In the genomic region with DNA sequence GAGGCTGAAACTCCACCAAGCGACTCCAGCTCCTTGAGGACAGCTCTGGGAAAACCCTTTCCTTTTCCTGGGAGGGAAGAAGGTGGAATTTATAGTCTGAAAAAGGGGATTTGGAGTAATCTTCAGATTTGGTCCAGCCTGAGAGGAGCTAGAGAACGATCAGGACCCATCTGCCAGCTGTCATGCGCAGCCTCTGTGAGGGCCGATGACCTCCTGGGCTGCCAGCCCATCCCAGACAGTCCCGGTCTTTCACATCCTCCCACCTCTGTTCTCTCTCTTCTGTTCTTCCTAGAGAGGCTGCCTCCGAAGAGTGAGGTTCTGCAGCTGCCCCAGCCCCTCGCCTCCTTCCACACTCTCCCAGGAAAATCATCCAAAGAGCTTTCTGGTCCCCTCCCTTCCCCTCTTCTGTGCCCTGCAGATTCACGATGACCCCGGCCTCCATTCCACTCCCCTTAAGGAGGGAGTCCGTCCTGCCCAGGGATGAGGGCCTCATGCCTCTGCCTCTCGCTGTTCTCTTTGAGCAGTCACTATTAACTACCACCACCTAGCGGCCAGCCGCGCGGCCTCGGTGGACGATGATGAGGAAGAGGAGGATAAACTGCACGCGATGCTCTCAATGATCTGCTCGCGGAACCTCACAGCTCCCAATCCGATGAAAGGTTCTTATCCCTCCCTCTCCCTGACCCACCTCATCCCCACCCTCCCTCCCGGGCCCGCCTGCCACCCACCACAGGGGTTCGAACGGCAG, we compare ENCODE assay signal across 15 cellular contexts. TPM values are rescaled to one million over a fixed set of nuclear protein-coding genes. Genes with fewer than 3 reads are reported as not detected.
DNase-seq lines count a peak whose midpoint lies in the region; ATAC-seq and TF ChIP-seq lines count a peak whose summit lies in the region.
"Had no signal": no experiment of that assay in that cellular context is flagged by ENCODE, and none has a peak within 500 bp of the region (broad histone marks: within the 10 kb centered on the region; RNA-seq: fewer than 3 reads in every experiment).

No MANE protein-coding gene starts in this region.

- 88 to 93% (median 90%) methylated on average over 26 of the region's 26 CpGs for WGBS in spleen, 5 donors
- WGBS in stomach, 5 donors = 80 to 86% (median 84%) methylated on average over 26 of the region's 26 CpGs

- H3K27me3 ChIP-seq in cardiac muscle cell (no peaks in the 10 kb centered on the region), left ventricle myocardium inferior (ENCODE audit: low read depth) (no peaks in the 10 kb centered on the region), spleen (replicated peaks in 1 of 7) (no peaks in the 10 kb centered on the region), stomach (no peaks in the 10 kb centered on the region)
- H3K27me3 ChIP-seq: ovary, tibial nerve had no signal

- H3K9me3 ChIP-seq in cardiac muscle cell (ENCODE audit: low read depth) (no peaks in the 10 kb centered on the region), left ventricle myocardium inferior (replicated peaks) (no peaks in the 10 kb centered on the region), spleen (no peaks in the 10 kb centered on the region), stomach (no peaks in the 10 kb centered on the region)
- H3K9me3 ChIP-seq: ovary, tibial nerve had no signal

- TF ChIP-seq CTCF in cardiac muscle cell (IDR thresholded peaks at IDR 0.05; ENCODE audit: low read depth, low read length) (peak; percentile 43), left ventricle myocardium inferior (IDR thresholded peaks at IDR 0.05; ENCODE audit: borderline replicate concordance) (no peak), WTC11 (IDR thresholded peaks at IDR 0.05) (no peak), glutamatergic neuron (IDR thresholded peaks at IDR 0.05; ENCODE audit: partially characterized antibody, unreplicated experiment) (peak; percentile 29), type B pancreatic cell (conservative IDR thresholded peaks at IDR 0.05) (peak; percentile 62), spleen (IDR thresholded peaks at IDR 0.05 in 8 of 11, conservative IDR thresholded peaks at IDR 0.05 in 3 of 11) (no peak), stomach (IDR thresholded peaks at IDR 0.05) (no peak)

- intact Hi-C loops in left ventricle myocardium inferior (cut with micrococcal nuclease) = no loop called here
- intact Hi-C loops in spleen (cut with DNase I; ENCODE audit: low total_unique reads) = loop anchor here (10.0 kb wide), 1 partner anchor 48 kb away; no protein-coding TSS in a partner anchor
- intact Hi-C loops in stomach (cut with DNase I; ENCODE audit: low total_unique reads) = loop anchor here (10.0 kb wide), 1 partner anchor 48 kb away; no protein-coding TSS in a partner anchor

- H3K4me1 ChIP-seq in cardiac muscle cell (ENCODE audit: low read depth) = no peaks in the 10 kb centered on the region
- peaks cover 57% of the 10 kb centered on the region for H3K4me1 ChIP-seq in left ventricle myocardium inferior
- H3K4me1 ChIP-seq in spleen = peaks cover 0 to 17% (median 0%) of the 10 kb centered on the region in 6 donors
- peaks cover 0 to 26% (median 11%) of the 10 kb centered on the region in 4 donors for H3K4me1 ChIP-seq in stomach

- H3K4me1 Mint-ChIP-seq in WTC11 (peaks cover 12% of the 10 kb centered on the region), glutamatergic neuron (ENCODE audit: low read depth, unreplicated experiment) (peaks cover 4% of the 10 kb centered on the region), type B pancreatic cell (ENCODE audit: unreplicated experiment) (no peaks in the 10 kb centered on the region)

- no peaks in the 10 kb centered on the region for H3K36me3 ChIP-seq in cardiac muscle cell
- H3K36me3 ChIP-seq in left ventricle myocardium inferior = peaks cover 30% of the 10 kb centered on the region
- peaks cover 0 to 89% (median 43%) of the 10 kb centered on the region in 6 donors for H3K36me3 ChIP-seq in spleen
- H3K36me3 ChIP-seq in stomach = peaks cover 13 to 82% (median 73%) of the 10 kb centered on the region in 4 donors
- H3K36me3 ChIP-seq: ovary had no signal

- TF ChIP-seq POLR2A in spleen (IDR thresholded peaks at IDR 0.05) (no peak), stomach (IDR thresholded peaks at IDR 0.05) (no peak)

- no peak for TF ChIP-seq EP300 in stomach (IDR thresholded peaks at IDR 0.05)

- H3K36me3 Mint-ChIP-seq in WTC11 (no peaks in the 10 kb centered on the region), glutamatergic neuron (ENCODE audit: unreplicated experiment) (no peaks in the 10 kb centered on the region), type B pancreatic cell (peaks cover 4% of the 10 kb centered on the region)

- H3K4me3 Mint-ChIP-seq in WTC11 (no peak overlapping the region), glutamatergic neuron (ENCODE audit: unreplicated experiment) (peak overlapping the region; percentile 34), type B pancreatic cell (no peak overlapping the region)

- DNase-seq in cardiac muscle cell (ENCODE audit: low read depth in 1 of 2, low spot score in 1 of 2) (peak in 1 of 2 donors; percentile 29), left ventricle myocardium inferior (no peak), WTC11 (ENCODE audit: low spot score) (peak; percentile 72), glutamatergic neuron (peak; percentile 69), type B pancreatic cell (ENCODE audit: extremely low spot score, unreplicated experiment) (no peak), spleen (no peak), stomach (no peak)
- DNase-seq: activated CD8-positive, alpha-beta memory T cell treated with anti-CD3 and anti-CD28 coated beads for 24 hours; activated gamma-delta T cell; KBM-7; NCI-H1694; NCI-H524 treated with DMSO at 0.1 percent for 48 hours had no signal

- H3K9me3 Mint-ChIP-seq in WTC11 (no peaks in the 10 kb centered on the region), glutamatergic neuron (ENCODE audit: unreplicated experiment) (peaks cover 2% of the 10 kb centered on the region), type B pancreatic cell (no peaks in the 10 kb centered on the region)

- no peaks in the 10 kb centered on the region for H3K27me3 Mint-ChIP-seq in WTC11 (ENCODE audit: low read depth)
- H3K27me3 Mint-ChIP-seq in glutamatergic neuron (ENCODE audit: unreplicated experiment) = peaks cover 8% of the 10 kb centered on the region
- no peaks in the 10 kb centered on the region for H3K27me3 Mint-ChIP-seq in type B pancreatic cell

- peak; percentile 56 for ATAC-seq in WTC11
- ATAC-seq in GM18502 (IDR thresholded peaks at IDR 0.05; ENCODE audit: poor library complexity, unreplicated experiment) = no peak

- H3K4me3 ChIP-seq in cardiac muscle cell (no peak overlapping the region), left ventricle myocardium inferior (no peak overlapping the region), spleen (no peak overlapping the region), stomach (no peak overlapping the region)
- H3K4me3 ChIP-seq: ovary, tibial nerve had no signal

- H3K27ac ChIP-seq in cardiac muscle cell (no peak overlapping the region), left ventricle myocardium inferior (replicated peaks) (no peak overlapping the region), spleen (no peak overlapping the region), stomach (peak overlapping the region in 1 of 5 donors; percentile 62)
- H3K27ac ChIP-seq: ovary, tibial nerve had no signal

- H3K27ac Mint-ChIP-seq in WTC11 (peak overlapping the region; percentile 68; the same call in 1 of the 2 replicates), glutamatergic neuron (ENCODE audit: unreplicated experiment) (no peak overlapping the region), type B pancreatic cell (no peak overlapping the region)

- POLR2A ChIA-PET in WTC11 (lab: Charles Lee) = no interaction called here

- CTCF ChIA-PET in WTC11 (lab: Charles Lee) = interaction anchor here (0.5 to 8.1 kb wide), 9 partner anchors 14 to 312 kb away, joined by 3 to 66 read pairs (median 20); a partner anchor contains a TSS

TF ChIP-seq in WTC11, 78 proteins besides CTCF, POLR2A, EP300 and RAD21 (continues in another document):
- no peak for TF ChIP-seq NR3C1 (CRISPR knock-in tag; conservative IDR thresholded peaks at IDR 0.05; ENCODE audit: low read depth)

RNA-seq across cellular contexts. Expression of a gene that starts 29.6 kb away (rescaled TPM):
- total RNA-seq in cardiac muscle cell = 93.3 and 106 TPM in 2 replicates
- polyA plus RNA-seq in cardiac muscle cell = 99.3 and 107 TPM in 2 replicates
- 24.5 TPM for total RNA-seq in left ventricle myocardium inferior
- 47.2 to 50.3 TPM (median 49.8 TPM) in 3 replicates for total RNA-seq in WTC11 (2021)
- total RNA-seq in glutamatergic neuron (ENCODE audit: unreplicated experiment) = 111 TPM
- 64.1 and 74.3 TPM in 2 replicates for total RNA-seq in type B pancreatic cell (ENCODE audit: low replicate concordance)
- 10 to 100 TPM; 53.6 to 90.4 (median 68.8) TPM for total RNA-seq in spleen
- 10 to 100 TPM; 30.7 to 83.8 (median 70.8) TPM for polyA plus RNA-seq in spleen
- total RNA-seq in stomach = 100 to 1,000 TPM in 1 of 5 donors, 10 to 100 TPM in 4; 48.5 to 224 (median 57.1) TPM
- 10 to 100 TPM; 31.2 to 91.8 (median 41.5) TPM for polyA plus RNA-seq in stomach

RNA-seq across cellular contexts. Expression of a gene that starts 30.7 kb away (rescaled TPM):
- total RNA-seq in cardiac muscle cell = 47.1 and 52.6 TPM in 2 replicates
- polyA plus RNA-seq in cardiac muscle cell = 34.0 and 43.1 TPM in 2 replicates
- total RNA-seq in left ventricle myocardium inferior = 19.0 TPM
- total RNA-seq in WTC11 (2021) = 59.1 to 74.3 TPM (median 59.7 TPM) in 3 replicates
- total RNA-seq in glutamatergic neuron (ENCODE audit: unreplicated experiment) = 25.6 TPM
- 37.8 and 40.3 TPM in 2 replicates for total RNA-seq in type B pancreatic cell (ENCODE audit: low replicate concordance)
- total RNA-seq in spleen = 10 to 100 TPM; 17.7 to 30.4 (median 26.1) TPM
- 10 to 100 TPM in 1 of 3 donors, 1 to 10 TPM in 2; 8.2 to 12.7 (median 9.2) TPM for polyA plus RNA-seq in spleen
- total RNA-seq in stomach = 10 to 100 TPM; 17.1 to 67.0 (median 33.8) TPM
- polyA plus RNA-seq in stomach = 10 to 100 TPM; 12.2 to 13.8 (median 12.4) TPM

RNA-seq across cellular contexts. Expression of a gene that starts 33.9 kb away (rescaled TPM):
- total RNA-seq in cardiac muscle cell (15.8 and 17.4 TPM in 2 replicates), left ventricle myocardium inferior (9.9 TPM), WTC11 (2021) (18.3 to 21.6 TPM (median 18.4 TPM) in 3 replicates), glutamatergic neuron (ENCODE audit: unreplicated experiment) (41.0 TPM), type B pancreatic cell (ENCODE audit: low replicate concordance) (26.9 and 32.9 TPM in 2 replicates), spleen (10 to 100 TPM; 18.9 to 38.5 (median 28.8) TPM), stomach (10 to 100 TPM in 3 of 5 donors, 1 to 10 TPM in 2; 3.5 to 55.8 (median 18.2) TPM)
- polyA plus RNA-seq in cardiac muscle cell (7.1 and 7.3 TPM in 2 replicates), spleen (10 to 100 TPM in 1 of 3 donors, 1 to 10 TPM in 2; 2.8 to 11.1 (median 2.8) TPM), stomach (1 to 10 TPM; 5.2 to 7.9 (median 7.3) TPM)

Comparison
In these comparisons a context has a peak if more than half of its experiments do, and no peak if none do; other contexts are left out.
1. CTCF ChIP-seq: peak in cardiac muscle cell (single experiment), glutamatergic neuron (single experiment) and type B pancreatic cell (single experiment); none in left ventricle myocardium inferior (single experiment), WTC11 (single experiment), spleen (0 of 11) and stomach (0 of 7).
2. DNase-seq: peak in WTC11 (single experiment) and glutamatergic neuron (single experiment); none in left ventricle myocardium inferior (single experiment), type B pancreatic cell (single experiment), spleen (single experiment) and stomach (single experiment).